ENCODE assay signal across 15 cellular contexts in genomic region chr16:630024-630814, GRCh38. TPM values are rescaled to one million over a fixed set of nuclear protein-coding genes. Genes with fewer than 3 reads are reported as not detected.
DNase-seq lines count a peak whose midpoint lies in the region; ATAC-seq and TF ChIP-seq lines count a peak whose summit lies in the region.
"Had no signal": no experiment of that assay in that cellular context is flagged by ENCODE, and none has a peak within 500 bp of the region (broad histone marks: within the 10 kb centered on the region; RNA-seq: fewer than 3 reads in every experiment).

No MANE protein-coding gene starts in this region.

- no peak for TF ChIP-seq CTCF in testis (IDR thresholded peaks at IDR 0.05)
- TF ChIP-seq CTCF in coronary artery (IDR thresholded peaks at IDR 0.05): no peak

- H3K36me3 Mint-ChIP-seq in activated T-helper 1 cell treated with anti-CD3 and anti-CD28 coated beads, Interleukin-12 subunit alpha, Interleukin-12 subunit beta, Interleukin-2, Interleukin-4 antibody, amounts not matched to agents 30 ng/mL and 10 ng/mL and 1 ng/mL, durations not matched to agents 14 hours and 24 hours and 36 hours (ENCODE audit: low read depth): no peaks in the 10 kb centered on the region

- no peak overlapping the region for H3K4me3 Mint-ChIP-seq in activated T-helper 1 cell treated with anti-CD3 and anti-CD28 coated beads, Interleukin-12 subunit alpha, Interleukin-12 subunit beta, Interleukin-2, Interleukin-4 antibody, amounts not matched to agents 30 ng/mL and 10 ng/mL and 1 ng/mL, durations not matched to agents 14 hours and 24 hours and 36 hours
- H3K4me3 Mint-ChIP-seq: CD4-positive, CD25-positive, alpha-beta regulatory T cell had no signal

- H3K9me3 ChIP-seq in HUES6 (ENCODE audit: control insufficient read depth, insufficient read depth, low read depth, low read length) (no peaks in the 10 kb centered on the region), ectodermal cell (ENCODE audit: control insufficient read depth, low read length) (no peaks in the 10 kb centered on the region), mesodermal cell (ENCODE audit: control insufficient read depth, low read length) (no peaks in the 10 kb centered on the region), testis (no peaks in the 10 kb centered on the region)

- H3K36me3 ChIP-seq in HUES6 (ENCODE audit: control insufficient read depth, insufficient read depth, low read length) (peaks cover 27% of the 10 kb centered on the region), ectodermal cell (ENCODE audit: control insufficient read depth, insufficient read depth, low read length) (peaks cover 9% of the 10 kb centered on the region), mesodermal cell (ENCODE audit: control insufficient read depth, insufficient read depth, low read length) (peaks cover 50% of the 10 kb centered on the region), testis (ENCODE audit: low read depth, missing control alignments) (no peaks in the 10 kb centered on the region)

- H3K27me3 ChIP-seq in HUES6 (ENCODE audit: control insufficient read depth, insufficient read depth, low read length) (no peaks in the 10 kb centered on the region), ectodermal cell (ENCODE audit: control insufficient read depth, insufficient read depth, low read length, poor library complexity, severe bottlenecking) (no peaks in the 10 kb centered on the region), testis (no peaks in the 10 kb centered on the region)

- H3K27me3 Mint-ChIP-seq in activated T-helper 1 cell treated with anti-CD3 and anti-CD28 coated beads, Interleukin-12 subunit alpha, Interleukin-12 subunit beta, Interleukin-2, Interleukin-4 antibody, amounts not matched to agents 30 ng/mL and 10 ng/mL and 1 ng/mL, durations not matched to agents 14 hours and 24 hours and 36 hours (ENCODE audit: insufficient read depth): no peaks in the 10 kb centered on the region
- H3K27me3 Mint-ChIP-seq: CD4-positive, CD25-positive, alpha-beta regulatory T cell had no signal

- ATAC-seq in HG02642 (IDR thresholded peaks at IDR 0.05; ENCODE audit: poor library complexity, unreplicated experiment): no peak

- no peak overlapping the region for H3K27ac Mint-ChIP-seq in activated T-helper 1 cell treated with anti-CD3 and anti-CD28 coated beads, Interleukin-12 subunit alpha, Interleukin-12 subunit beta, Interleukin-2, Interleukin-4 antibody, amounts not matched to agents 30 ng/mL and 10 ng/mL and 1 ng/mL, durations not matched to agents 14 hours and 24 hours and 36 hours
- H3K27ac Mint-ChIP-seq: CD4-positive, CD25-positive, alpha-beta regulatory T cell had no signal

- 27 to 28% methylated on average over 34 of the region's 34 CpGs for WGBS in ectodermal cell, 2 experiments
- WGBS in mesodermal cell (ENCODE audit: insufficient coverage in 2 of 2), 2 experiments: 41 to 46% methylated on average over 23 to 26 of the region's 34 CpGs
- WGBS in testis, 2 donors: 52 to 70% methylated on average over 2 to 33 of the region's 34 CpGs

- H3K9ac ChIP-seq in HUES6 (ENCODE audit: low read length): peak overlapping the region; percentile 35

- no peaks in the 10 kb centered on the region for H3K4me1 Mint-ChIP-seq in activated T-helper 1 cell treated with anti-CD3 and anti-CD28 coated beads, Interleukin-12 subunit alpha, Interleukin-12 subunit beta, Interleukin-2, Interleukin-4 antibody, amounts not matched to agents 30 ng/mL and 10 ng/mL and 1 ng/mL, durations not matched to agents 14 hours and 24 hours and 36 hours (ENCODE audit: low read depth)

- no peaks in the 10 kb centered on the region for H3K9me3 Mint-ChIP-seq in activated T-helper 1 cell treated with anti-CD3 and anti-CD28 coated beads, Interleukin-12 subunit alpha, Interleukin-12 subunit beta, Interleukin-2, Interleukin-4 antibody, amounts not matched to agents 30 ng/mL and 10 ng/mL and 1 ng/mL, durations not matched to agents 14 hours and 24 hours and 36 hours
- H3K9me3 Mint-ChIP-seq: CD4-positive, CD25-positive, alpha-beta regulatory T cell had no signal

- no peak for TF ChIP-seq POLR2A in testis (IDR thresholded peaks at IDR 0.05)

- H3K4me3 ChIP-seq in HUES6 (ENCODE audit: low read depth, low read length): peak overlapping the region; percentile 28
- H3K4me3 ChIP-seq in ectodermal cell (ENCODE audit: insufficient read depth, low read depth, low read length): peak overlapping the region; percentile 58
- H3K4me3 ChIP-seq in mesodermal cell (ENCODE audit: extremely low read depth, insufficient read depth, low read length, poor library complexity, severe bottlenecking): peak overlapping the region; percentile 44
- no peak overlapping the region for H3K4me3 ChIP-seq in testis
- H3K4me3 ChIP-seq in coronary artery: no peak overlapping the region

- H3K27ac ChIP-seq in HUES6 (ENCODE audit: low read depth, low read length) (peak overlapping the region; percentile 72), ectodermal cell (ENCODE audit: insufficient read depth, low read depth, low read length, poor library complexity, severe bottlenecking) (peak overlapping the region; percentile 97), mesodermal cell (ENCODE audit: low read depth, low read length, severe bottlenecking) (peak overlapping the region; percentile 94), testis (no peak overlapping the region), coronary artery (no peak overlapping the region)

- H3K4me1 ChIP-seq in HUES6 (ENCODE audit: control insufficient read depth, insufficient read depth, low read length) (peaks cover 35% of the 10 kb centered on the region), ectodermal cell (ENCODE audit: control insufficient read depth, insufficient read depth, low read length) (peaks cover 40% of the 10 kb centered on the region), mesodermal cell (ENCODE audit: control insufficient read depth, insufficient read depth, low read length, poor library complexity, severe bottlenecking) (peaks cover 40% of the 10 kb centered on the region), testis (peaks cover 20% of the 10 kb centered on the region)

- DNase-seq in testis (peak; percentile 52), coronary artery (ENCODE audit: low spot score) (no peak)
- no peak for DNase-seq in activated T-helper 1 cell treated with anti-CD3 and anti-CD28 coated beads, Interleukin-12 subunit alpha, Interleukin-12 subunit beta, Interleukin-2, Interleukin-4 antibody, amounts not matched to agents 30 ng/mL and 10 ng/mL and 1 ng/mL, durations not matched to agents 14 hours and 24 hours and 36 hours (ENCODE audit: low spot score)
- DNase-seq: activated T-cell treated with anti-CD3 and anti-CD28 coated beads, Interleukin-2, amount 50 U/mL, for 48 hours; CD4-positive, CD25-positive, alpha-beta regulatory T cell; cortex of kidney; GF-D8; NCI-H187; NCI-H748 treated with DMSO at 0.1 percent for 48 hours; T-helper 9 cell had no signal

- intact Hi-C loops in testis (cut with DNase I; ENCODE audit: low total_unique reads): loop anchor here (10.0 kb wide), 1 partner anchor 45 kb away; no protein-coding TSS in a partner anchor
- intact Hi-C loops in activated T-helper 1 cell treated with anti-CD3 and anti-CD28 coated beads, Interleukin-12 subunit alpha, Interleukin-12 subunit beta, Interleukin-2, Interleukin-4 antibody, amounts not matched to agents 30 ng/mL and 10 ng/mL and 1 ng/mL, durations not matched to agents 14 hours and 24 hours and 36 hours (cut with micrococcal nuclease): no loop called here

RNA-seq across cellular contexts. Expression of gene WFIKKN1, which starts 0.6 kb away (rescaled TPM):
- polyA plus RNA-seq in ectodermal cell (2013, experiment 1 of 4): 23.1 TPM
- 30.3 TPM for polyA plus RNA-seq in ectodermal cell (2013, experiment 2 of 4)
- 31.3 TPM for polyA plus RNA-seq in ectodermal cell (2013, experiment 3 of 4)
- polyA plus RNA-seq in ectodermal cell (2013, experiment 4 of 4): 34.0 TPM
- polyA plus RNA-seq in mesodermal cell (2013, experiment 1 of 2): 30.4 TPM
- polyA plus RNA-seq in mesodermal cell (2013, experiment 2 of 2): 30.3 TPM
- 10 to 100 TPM in 1 of 2 donors, 1 to 10 TPM in 1; 3.5 to 10.5 TPM for total RNA-seq in testis
- 1.1 TPM for polyA plus RNA-seq in testis (ENCODE audit: insufficient read depth, low read depth, low replicate concordance)
- 0.34 and 0.44 TPM in 2 replicates for total RNA-seq in activated T-helper 1 cell treated with anti-CD3 and anti-CD28 coated beads, Interleukin-12 subunit alpha, Interleukin-12 subunit beta, Interleukin-2, Interleukin-4 antibody, amounts not matched to agents 30 ng/mL and 10 ng/mL and 1 ng/mL, durations not matched to agents 14 hours and 24 hours and 36 hours
- polyA plus RNA-seq: CD4-positive, CD25-positive, alpha-beta regulatory T cell; fibroblast of lung had no signal

RNA-seq across cellular contexts. Expression of gene METTL26, which starts 5.9 kb away (rescaled TPM):
- 57.5 TPM for polyA plus RNA-seq in ectodermal cell (2013, experiment 1 of 4)
- polyA plus RNA-seq in ectodermal cell (2013, experiment 2 of 4): 60.6 TPM
- 67.3 TPM for polyA plus RNA-seq in ectodermal cell (2013, experiment 3 of 4)
- 70.6 TPM for polyA plus RNA-seq in ectodermal cell (2013, experiment 4 of 4)
- polyA plus RNA-seq in mesodermal cell (2013, experiment 1 of 2): 84.0 TPM
- 70.7 TPM for polyA plus RNA-seq in mesodermal cell (2013, experiment 2 of 2)
- 100 to 1,000 TPM; 161 to 185 TPM for total RNA-seq in testis
- 72.1 TPM for polyA plus RNA-seq in testis (ENCODE audit: insufficient read depth, low read depth, low replicate concordance)
- total RNA-seq in activated T-helper 1 cell treated with anti-CD3 and anti-CD28 coated beads, Interleukin-12 subunit alpha, Interleukin-12 subunit beta, Interleukin-2, Interleukin-4 antibody, amounts not matched to agents 30 ng/mL and 10 ng/mL and 1 ng/mL, durations not matched to agents 14 hours and 24 hours and 36 hours: 141 and 147 TPM in 2 replicates

RNA-seq across cellular contexts. Expression of gene MCRIP2, which starts 11.4 kb away (rescaled TPM):
- polyA plus RNA-seq in ectodermal cell (2013, experiment 1 of 4): 6.4 TPM
- polyA plus RNA-seq in ectodermal cell (2013, experiment 2 of 4): 5.7 TPM
- 7.8 TPM for polyA plus RNA-seq in ectodermal cell (2013, experiment 3 of 4)
- polyA plus RNA-seq in ectodermal cell (2013, experiment 4 of 4): 8.3 TPM
- 11.1 TPM for polyA plus RNA-seq in mesodermal cell (2013, experiment 1 of 2)
- 11.5 TPM for polyA plus RNA-seq in mesodermal cell (2013, experiment 2 of 2)
- 100 to 1,000 TPM in 1 of 2 donors, 10 to 100 TPM in 1; 83.1 to 134 TPM for total RNA-seq in testis
- 78.2 TPM for polyA plus RNA-seq in testis (ENCODE audit: insufficient read depth, low read depth, low replicate concordance)
- total RNA-seq in activated T-helper 1 cell treated with anti-CD3 and anti-CD28 coated beads, Interleukin-12 subunit alpha, Interleukin-12 subunit beta, Interleukin-2, Interleukin-4 antibody, amounts not matched to agents 30 ng/mL and 10 ng/mL and 1 ng/mL, durations not matched to agents 14 hours and 24 hours and 36 hours: 66.5 and 67.6 TPM in 2 replicates

RNA-seq across cellular contexts. Expression of gene WDR90, which starts 18.9 kb away (rescaled TPM):
- 65.7 TPM for polyA plus RNA-seq in ectodermal cell (2013, experiment 1 of 4)
- 67.4 TPM for polyA plus RNA-seq in ectodermal cell (2013, experiment 2 of 4)
- polyA plus RNA-seq in ectodermal cell (2013, experiment 3 of 4): 42.8 TPM
- 52.4 TPM for polyA plus RNA-seq in ectodermal cell (2013, experiment 4 of 4)
- polyA plus RNA-seq in mesodermal cell (2013, experiment 1 of 2): 19.9 TPM
- polyA plus RNA-seq in mesodermal cell (2013, experiment 2 of 2): 18.6 TPM
- 100 to 1,000 TPM; 155 to 195 TPM for total RNA-seq in testis
- 102 TPM for polyA plus RNA-seq in testis (ENCODE audit: insufficient read depth, low read depth, low replicate concordance)
- total RNA-seq in activated T-helper 1 cell treated with anti-CD3 and anti-CD28 coated beads, Interleukin-12 subunit alpha, Interleukin-12 subunit beta, Interleukin-2, Interleukin-4 antibody, amounts not matched to agents 30 ng/mL and 10 ng/mL and 1 ng/mL, durations not matched to agents 14 hours and 24 hours and 36 hours: 81.2 and 82.3 TPM in 2 replicates

RNA-seq across cellular contexts. Expression of gene RHOT2, which starts 37.7 kb away (rescaled TPM):
- 131 TPM for polyA plus RNA-seq in ectodermal cell (2013, experiment 1 of 4)
- 108 TPM for polyA plus RNA-seq in ectodermal cell (2013, experiment 2 of 4)
- polyA plus RNA-seq in ectodermal cell (2013, experiment 3 of 4): 106 TPM
- polyA plus RNA-seq in ectodermal cell (2013, experiment 4 of 4): 113 TPM
- 96.2 TPM for polyA plus RNA-seq in mesodermal cell (2013, experiment 1 of 2)
- polyA plus RNA-seq in mesodermal cell (2013, experiment 2 of 2): 75.5 TPM
- 100 to 1,000 TPM; 157 to 176 TPM for total RNA-seq in testis
- polyA plus RNA-seq in testis (ENCODE audit: insufficient read depth, low read depth, low replicate concordance): 77.7 TPM
- total RNA-seq in activated T-helper 1 cell treated with anti-CD3 and anti-CD28 coated beads, Interleukin-12 subunit alpha, Interleukin-12 subunit beta, Interleukin-2, Interleukin-4 antibody, amounts not matched to agents 30 ng/mL and 10 ng/mL and 1 ng/mL, durations not matched to agents 14 hours and 24 hours and 36 hours: 165 and 177 TPM in 2 replicates

Comparison
In these comparisons a context has a peak if more than half of its experiments do, and no peak if none do; other contexts are left out.
1. H3K27ac ChIP-seq: peak in HUES6 (single experiment), ectodermal cell (single experiment) and mesodermal cell (single experiment); none in testis (0 of 2) and coronary artery (0 of 2).
2. H3K4me3 ChIP-seq: peak in HUES6 (single experiment), ectodermal cell (single experiment) and mesodermal cell (single experiment); none in testis (0 of 2) and coronary artery (single experiment).